ENCODE assay signal across 9 cellular contexts in genomic region chr15:89777073-89777820, GRCh38. TPM values are rescaled to one million over a fixed set of nuclear protein-coding genes. Genes with fewer than 3 reads are reported as not detected.
DNase-seq lines count a peak whose midpoint lies in the region; ATAC-seq and TF ChIP-seq lines count a peak whose summit lies in the region.
"Had no signal": no experiment of that assay in that cellular context is flagged by ENCODE, and none has a peak within 500 bp of the region (broad histone marks: within the 10 kb centered on the region; RNA-seq: fewer than 3 reads in every experiment).

No MANE protein-coding gene starts in this region.

- TF ChIP-seq CTCF in HEK293 (tag by site-specific recombination; IDR thresholded peaks at IDR 0.05) = no peak
- no peak for TF ChIP-seq CTCF in A673 (conservative IDR thresholded peaks at IDR 0.05; ENCODE audit: low read depth, low read length)

- POLR2A ChIA-PET in HEK293 (lab: Yijun Ruan, JAX) (no interaction called here), A673 (lab: Charles Lee; ENCODE audit: low non-redundant PET) (no interaction called here)

- no peak for ATAC-seq in HG02981 (IDR thresholded peaks at IDR 0.05; ENCODE audit: unreplicated experiment)

- H3K4me1 ChIP-seq in HEK293 (ENCODE audit: control insufficient read depth, insufficient read depth, low read length) = no peaks in the 10 kb centered on the region; the same call in 1 of the 2 replicates
- H3K4me1 ChIP-seq in iPS-18a (ENCODE audit: control insufficient read depth, low read depth, low read length) = peaks cover 1% of the 10 kb centered on the region
- no peaks in the 10 kb centered on the region for H3K4me1 ChIP-seq in Karpas-422 (ENCODE audit: low read length)
- peaks cover 10% of the 10 kb centered on the region for H3K4me1 ChIP-seq in A673 (ENCODE audit: insufficient read depth, low read length, poor library complexity, severe bottlenecking)

- H2AFZ ChIP-seq in Karpas-422 (ENCODE audit: low read length) = no peak overlapping the region

- peak overlapping the region; percentile 13 for H3K4me3 Mint-ChIP-seq in activated T-helper 2 cell treated with anti-CD3 and anti-CD28 coated beads, Interferon-gamma antibody, Interleukin-2, Interleukin-4, amounts not matched to agents 10 μg/mL and 5 μg/mL and 100 μg/mL, durations not matched to agents 14 hours and 24 hours and 36 hours (ENCODE audit: low read depth)

- H3K36me3 ChIP-seq in HEK293 (ENCODE audit: control insufficient read depth in 2 of 2, insufficient read depth in 1 of 2, low read length in 2 of 2) = no peaks in the 10 kb centered on the region
- H3K36me3 ChIP-seq in iPS-18a (ENCODE audit: control insufficient read depth, low read depth, low read length) = no peaks in the 10 kb centered on the region
- H3K36me3 ChIP-seq in Karpas-422 (ENCODE audit: insufficient read depth, low read length) = no peaks in the 10 kb centered on the region
- no peaks in the 10 kb centered on the region for H3K36me3 ChIP-seq in A673 (ENCODE audit: insufficient read depth, low read length, poor library complexity, severe bottlenecking)

- no peaks in the 10 kb centered on the region for H4K20me1 ChIP-seq in Karpas-422 (ENCODE audit: insufficient read depth, low read depth, low read length)

- no TSS peak for BruUV-seq in A673 (replicated peaks; lab: Mats Ljungman, UMichigan)

- peaks cover 11% of the 10 kb centered on the region for H3K4me1 Mint-ChIP-seq in activated T-helper 2 cell treated with anti-CD3 and anti-CD28 coated beads, Interferon-gamma antibody, Interleukin-2, Interleukin-4, amounts not matched to agents 10 μg/mL and 5 μg/mL and 100 μg/mL, durations not matched to agents 14 hours and 24 hours and 36 hours (ENCODE audit: low read depth)

- H3K9me3 Mint-ChIP-seq in activated T-helper 2 cell treated with anti-CD3 and anti-CD28 coated beads, Interferon-gamma antibody, Interleukin-2, Interleukin-4, amounts not matched to agents 10 μg/mL and 5 μg/mL and 100 μg/mL, durations not matched to agents 14 hours and 24 hours and 36 hours = no peaks in the 10 kb centered on the region

- H3K27me3 ChIP-seq in iPS-18a (ENCODE audit: control insufficient read depth, insufficient read depth, low read length) (peaks cover 36% of the 10 kb centered on the region), Karpas-422 (ENCODE audit: low read length) (no peaks in the 10 kb centered on the region), A673 (replicated peaks; ENCODE audit: insufficient read depth, low read depth, low read length, poor library complexity) (no peaks in the 10 kb centered on the region)

- H3K79me2 ChIP-seq in Karpas-422 (ENCODE audit: low read length) = no peaks in the 10 kb centered on the region

- no peak for DNase-seq in activated T-helper 2 cell treated with anti-CD3 and anti-CD28 coated beads, Interferon-gamma antibody, Interleukin-2, Interleukin-4, amounts not matched to agents 10 μg/mL and 5 μg/mL and 100 μg/mL, durations not matched to agents 14 hours and 24 hours and 36 hours (ENCODE audit: low spot score)
- DNase-seq in Karpas-422 (no peak), A673 (ENCODE audit: low spot score) (no peak)
- no peak for DNase-seq in NK-92 treated with Interleukin-12 subunit alpha and Interleukin-12 subunit beta, amount 100 ng/mL, for 24 hours (lab: John Stamatoyannopoulos, UW)

- H3K4me3 ChIP-seq in HEK293 (ENCODE audit: low read depth, low read length) (no peak overlapping the region), iPS-18a (ENCODE audit: low read length) (peak overlapping the region; percentile 33), skin epidermis (peak overlapping the region in 6 of 7 experiments; percentile 13 to 42 (median 27)), Karpas-422 (ENCODE audit: low read length) (no peak overlapping the region), A673 (ENCODE audit: low read depth, low read length, poor library complexity, severe bottlenecking) (no peak overlapping the region)
- H3K4me3 ChIP-seq: lung had no signal

- H3K9me2 ChIP-seq in Karpas-422 (replicated peaks; ENCODE audit: insufficient read depth, low read length) = no peaks in the 10 kb centered on the region

- H3K9me3 ChIP-seq in HEK293 (ENCODE audit: control insufficient read depth, insufficient read depth, low read depth, low read length) (no peaks in the 10 kb centered on the region), iPS-18a (ENCODE audit: control insufficient read depth, low read depth, low read length) (no peaks in the 10 kb centered on the region), Karpas-422 (ENCODE audit: low read length) (no peaks in the 10 kb centered on the region), A673 (ENCODE audit: low read depth, low read length, poor library complexity, severe bottlenecking) (no peaks in the 10 kb centered on the region)

- H3K27ac Mint-ChIP-seq in activated T-helper 2 cell treated with anti-CD3 and anti-CD28 coated beads, Interferon-gamma antibody, Interleukin-2, Interleukin-4, amounts not matched to agents 10 μg/mL and 5 μg/mL and 100 μg/mL, durations not matched to agents 14 hours and 24 hours and 36 hours = no peak overlapping the region

- intact Hi-C loops in activated T-helper 2 cell treated with anti-CD3 and anti-CD28 coated beads, Interferon-gamma antibody, Interleukin-2, Interleukin-4, amounts not matched to agents 10 μg/mL and 5 μg/mL and 100 μg/mL, durations not matched to agents 14 hours and 24 hours and 36 hours (cut with micrococcal nuclease) = no loop called here
- intact Hi-C loops in A673 (cut with micrococcal nuclease; ENCODE audit: unreplicated experiment) = no loop called here

- no peaks in the 10 kb centered on the region for H3K36me3 Mint-ChIP-seq in activated T-helper 2 cell treated with anti-CD3 and anti-CD28 coated beads, Interferon-gamma antibody, Interleukin-2, Interleukin-4, amounts not matched to agents 10 μg/mL and 5 μg/mL and 100 μg/mL, durations not matched to agents 14 hours and 24 hours and 36 hours (ENCODE audit: low read depth)

- H3K27me3 Mint-ChIP-seq in activated T-helper 2 cell treated with anti-CD3 and anti-CD28 coated beads, Interferon-gamma antibody, Interleukin-2, Interleukin-4, amounts not matched to agents 10 μg/mL and 5 μg/mL and 100 μg/mL, durations not matched to agents 14 hours and 24 hours and 36 hours (ENCODE audit: low read depth) = peaks cover 21% of the 10 kb centered on the region

- no peak overlapping the region for H3K4me2 ChIP-seq in Karpas-422 (ENCODE audit: low read depth, low read length, poor library complexity, severe bottlenecking)

- CTCF ChIA-PET in HEK293 (lab: Yijun Ruan, JAX) (interaction anchor here (0.6 to 7.9 kb wide), 10 partner anchors 16 to 1470 kb away, joined by 3 to 89 read pairs (median 3); no protein-coding TSS in a partner anchor), A673 (lab: Charles Lee) (no interaction called here)

- H3K9ac ChIP-seq in iPS-18a (ENCODE audit: low read length) = no peak overlapping the region
- no peak overlapping the region for H3K9ac ChIP-seq in Karpas-422 (ENCODE audit: low read length)

- H3K27ac ChIP-seq in HEK293 (ENCODE audit: extremely low read depth, low read depth, low read length) (no peak overlapping the region), iPS-18a (ENCODE audit: low read length) (no peak overlapping the region), skin epidermis (peak overlapping the region in 10 of 21 experiments; percentile 3 to 72 (median 60)), Karpas-422 (ENCODE audit: low read length) (no peak overlapping the region), A673 (ENCODE audit: low read depth, low read length, poor library complexity, severe bottlenecking) (no peak overlapping the region)

TF ChIP-seq in HEK293, 187 proteins besides CTCF, POLR2A, EP300 and RAD21:
- TF ChIP-seq EGR2 (tag by site-specific recombination; IDR thresholded peaks at IDR 0.05; ENCODE audit: low read depth) (peak; percentile 60), ZNF37A (tag by site-specific recombination; IDR thresholded peaks at IDR 0.05) (no peak), YY1 (tag by site-specific recombination; IDR thresholded peaks at IDR 0.05) (no peak), ZNF621 (tag by site-specific recombination; IDR thresholded peaks at IDR 0.05) (no peak), ZFHX2 (tag by site-specific recombination; conservative IDR thresholded peaks at IDR 0.05) (peak; percentile 63)

RNA-seq across cellular contexts. Expression of gene MESP2, which starts 1.1 kb away (rescaled TPM):
- total RNA-seq in activated T-helper 2 cell treated with anti-CD3 and anti-CD28 coated beads, Interferon-gamma antibody, Interleukin-2, Interleukin-4, amounts not matched to agents 10 μg/mL and 5 μg/mL and 100 μg/mL, durations not matched to agents 14 hours and 24 hours and 36 hours = 0.39 and 0.41 TPM in 2 replicates
- not detected in 2 replicates for total RNA-seq in Karpas-422 (2014; rRNA removed; shearing (Covaris generic); ENCODE audit: low replicate concordance)
- 0.26 and 0.81 TPM in 2 replicates for total RNA-seq in A673 (2021)

RNA-seq across cellular contexts. Expression of gene MESP1, which starts 26.2 kb away (rescaled TPM):
- 7.1 and 7.5 TPM in 2 replicates for total RNA-seq in activated T-helper 2 cell treated with anti-CD3 and anti-CD28 coated beads, Interferon-gamma antibody, Interleukin-2, Interleukin-4, amounts not matched to agents 10 μg/mL and 5 μg/mL and 100 μg/mL, durations not matched to agents 14 hours and 24 hours and 36 hours
- 0.14 TPM in 1 of 2 replicates, not detected in the other for total RNA-seq in Karpas-422 (2014; rRNA removed; shearing (Covaris generic); ENCODE audit: low replicate concordance)
- total RNA-seq in A673 (2021) = 5.2 and 6.5 TPM in 2 replicates

RNA-seq across cellular contexts. Expression of gene ANPEP, which starts 37.4 kb away (rescaled TPM):
- 2.4 and 3.6 TPM in 2 replicates for total RNA-seq in activated T-helper 2 cell treated with anti-CD3 and anti-CD28 coated beads, Interferon-gamma antibody, Interleukin-2, Interleukin-4, amounts not matched to agents 10 μg/mL and 5 μg/mL and 100 μg/mL, durations not matched to agents 14 hours and 24 hours and 36 hours
- 0.58 TPM in 1 of 2 replicates, not detected in the other for total RNA-seq in Karpas-422 (2014; rRNA removed; shearing (Covaris generic); ENCODE audit: low replicate concordance)
- 0.73 and 1.5 TPM in 2 replicates for total RNA-seq in A673 (2021)

Comparison
In these comparisons a context has a peak if more than half of its experiments do, and no peak if none do; other contexts are left out.
1. H3K4me3 ChIP-seq: peak in iPS-18a (single experiment) and skin epidermis (6 of 7); none in HEK293 (single experiment), Karpas-422 (single experiment) and A673 (single experiment).